ENCODE assay signal across 31 cellular contexts in genomic region chr9:7984713-7985112, GRCh38.
"Had no signal": no experiment of that assay in that cellular context is flagged by ENCODE, and none has a peak within 500 bp of the region (broad histone marks: within the 10 kb centered on the region; RNA-seq: fewer than 3 reads in every experiment).

No MANE protein-coding gene starts in this region.

- H3K9me3 ChIP-seq: adrenal gland, ascending aorta, esophagus muscularis mucosa, sigmoid colon, tibial nerve had no signal

- H3K4me3 Mint-ChIP-seq: activated naive CD8-positive, alpha-beta T cell; dendritic cell treated with granulocyte-macrophage colony-stimulating factor and Interleukin-4, amounts not matched to agents 40 ng/mL and 50 ng/mL, for 4 days; naive thymus-derived CD8-positive, alpha-beta T cell; neural progenitor cell; stimulated activated effector memory CD8-positive, alpha-beta T cell treated with anti-CD3 and anti-CD28 coated beads, Interleukin-12 subunit alpha, Interleukin-12 subunit beta, amount 100 ng/mL, for 72 hours; stimulated activated naive CD8-positive, alpha-beta T cell treated with anti-CD3 and anti-CD28 coated beads, Interleukin-15, Interleukin-2, amounts not matched to agents 100 ng/mL and 50 ng/mL, for 24 hours had no signal

- H3K36me3 ChIP-seq: adrenal gland, ascending aorta, esophagus muscularis mucosa, neural progenitor cell, sigmoid colon, tibial nerve, WERI-Rb-1 had no signal

- H3K27me3 ChIP-seq: adrenal gland, ascending aorta, neural progenitor cell, sigmoid colon, tibial nerve had no signal

- H3K27ac Mint-ChIP-seq: activated naive CD8-positive, alpha-beta T cell; dendritic cell treated with granulocyte-macrophage colony-stimulating factor and Interleukin-4, amounts not matched to agents 40 ng/mL and 50 ng/mL, for 4 days; neural progenitor cell; stimulated activated effector memory CD8-positive, alpha-beta T cell treated with anti-CD3 and anti-CD28 coated beads, Interleukin-12 subunit alpha, Interleukin-12 subunit beta, amount 100 ng/mL, for 72 hours; stimulated activated naive CD8-positive, alpha-beta T cell treated with anti-CD3 and anti-CD28 coated beads, Interleukin-15, Interleukin-2, amounts not matched to agents 100 ng/mL and 50 ng/mL, for 24 hours; T-helper 17 cell had no signal

- H3K27ac ChIP-seq: adrenal gland, ascending aorta, esophagus muscularis mucosa, neural progenitor cell, parathyroid adenoma, sigmoid colon, tibial nerve, WERI-Rb-1 had no signal

- H3K79me2 ChIP-seq: parathyroid adenoma had no signal

- H3K27me3 Mint-ChIP-seq: activated naive CD8-positive, alpha-beta T cell; brain; dendritic cell treated with granulocyte-macrophage colony-stimulating factor and Interleukin-4, amounts not matched to agents 40 ng/mL and 50 ng/mL, for 4 days; stimulated activated naive CD8-positive, alpha-beta T cell treated with anti-CD3 and anti-CD28 coated beads, Interleukin-15, Interleukin-2, amounts not matched to agents 100 ng/mL and 50 ng/mL, for 24 hours; T-helper 17 cell had no signal

- H2AFZ ChIP-seq: parathyroid adenoma had no signal

- H3K9ac ChIP-seq: neural progenitor cell, parathyroid adenoma had no signal

- H3K9me3 Mint-ChIP-seq: brain; dendritic cell treated with granulocyte-macrophage colony-stimulating factor and Interleukin-4, amounts not matched to agents 40 ng/mL and 50 ng/mL, for 4 days; stimulated activated effector memory CD8-positive, alpha-beta T cell treated with anti-CD3 and anti-CD28 coated beads, Interleukin-12 subunit alpha, Interleukin-12 subunit beta, amount 100 ng/mL, for 72 hours; stimulated activated naive CD8-positive, alpha-beta T cell treated with anti-CD3 and anti-CD28 coated beads, Interleukin-15, Interleukin-2, amounts not matched to agents 100 ng/mL and 50 ng/mL, for 24 hours had no signal

- H3K4me3 ChIP-seq: adrenal gland, ascending aorta, esophagus muscularis mucosa, neural progenitor cell, sigmoid colon, tibial nerve had no signal

- H3K4me2 ChIP-seq: neural progenitor cell had no signal

- FAIRE-seq: small intestine had no signal

- DNase-seq: activated CD4-positive, alpha-beta T cell treated with anti-CD3 and anti-CD28 coated beads for 48 hours; activated CD4-positive, alpha-beta T cell treated with anti-CD3 and anti-CD28 coated beads, Interleukin-2, amount 50 U/mL, for 48 hours; activated CD8-positive, alpha-beta memory T cell treated with anti-CD3 and anti-CD28 coated beads for 24 hours; activated effector memory CD4-positive, alpha-beta T cell treated with Interleukin-2 at 50 U/mL for 16 hours; activated naive CD4-positive, alpha-beta T cell treated with Interleukin-2 at 50 U/mL for 16 hours; adrenal gland; central memory CD4-positive, alpha-beta T cell; effector CD4-positive, alpha-beta T cell; foreskin melanocyte; islet precursor cell; left colon; mammary epithelial cell; naive thymus-derived CD8-positive, alpha-beta T cell; occipital lobe; retina; sigmoid colon; small intestine; stimulated activated CD4-positive, alpha-beta T cell treated with anti-CD3 and anti-CD28 coated beads, Interleukin-4, amount 100 ng/mL, for 24 hours; T-helper 17 cell; T1000; WERI-Rb-1 had no signal

- H3K36me3 Mint-ChIP-seq: brain; naive thymus-derived CD8-positive, alpha-beta T cell; neural progenitor cell; stimulated activated effector memory CD8-positive, alpha-beta T cell treated with anti-CD3 and anti-CD28 coated beads, Interleukin-12 subunit alpha, Interleukin-12 subunit beta, amount 100 ng/mL, for 72 hours had no signal

- H3K4me1 ChIP-seq: adrenal gland, ascending aorta, esophagus muscularis mucosa, parathyroid adenoma, sigmoid colon had no signal
